3 cellular contexts compared by ENCODE assay signal in genomic region chr5:119465640-119466039, GRCh38.
TF ChIP-seq lines count a peak whose summit lies in the region.

No MANE protein-coding gene starts in this region.

TF ChIP-seq in liver, 16 proteins besides CTCF, POLR2A, EP300 and RAD21:
- TF ChIP-seq FOXA2 (IDR thresholded peaks at IDR 0.05) (peak; percentile 13), TAF1 (conservative IDR thresholded peaks at IDR 0.05) (no peak), RXRA (IDR thresholded peaks at IDR 0.05) (no peak), SP1 (IDR thresholded peaks at IDR 0.05) (no peak), ATF3 (IDR thresholded peaks at IDR 0.05) (no peak), HNF4A (conservative IDR thresholded peaks at IDR 0.05) (peak in 1 of 2 donors; percentile 21), YY1 (IDR thresholded peaks at IDR 0.05) (no peak), EGR1 (IDR thresholded peaks at IDR 0.05; ENCODE audit: low read depth in 2 of 2) (no peak), FOXA1 (IDR thresholded peaks at IDR 0.05) (no peak), GABPA (IDR thresholded peaks at IDR 0.05 in 1 of 2, conservative IDR thresholded peaks at IDR 0.05 in 1 of 2) (no peak), REST (IDR thresholded peaks at IDR 0.05) (peak; percentile 52), JUND (IDR thresholded peaks at IDR 0.05) (no peak), NR2F2 (IDR thresholded peaks at IDR 0.05) (no peak), ZBTB33 (IDR thresholded peaks at IDR 0.05) (no peak), MAX (IDR thresholded peaks at IDR 0.05) (no peak), HNF4G (IDR thresholded peaks at IDR 0.05) (no peak)

TF ChIP-seq in HepG2, 621 proteins besides CTCF, POLR2A, EP300 and RAD21:
- TF ChIP-seq ZNF878 (CRISPR knock-in tag; IDR thresholded peaks at IDR 0.05) = no peak
- TF ChIP-seq ZNF639 (CRISPR knock-in tag; conservative IDR thresholded peaks at IDR 0.05) = no peak
- TF ChIP-seq ATF4 (CRISPR knock-in tag; IDR thresholded peaks at IDR 0.05) = no peak
- no peak for TF ChIP-seq ZNF672 (CRISPR knock-in tag; IDR thresholded peaks at IDR 0.05)
- TF ChIP-seq CHD4 (IDR thresholded peaks at IDR 0.05; ENCODE audit: borderline replicate concordance, low read length) = no peak
- TF ChIP-seq CHCHD3 (CRISPR knock-in tag; IDR thresholded peaks at IDR 0.05) = no peak
- no peak for TF ChIP-seq HMG20A (CRISPR knock-in tag; IDR thresholded peaks at IDR 0.05; ENCODE audit: borderline replicate concordance)
- no peak for TF ChIP-seq SMYD3 (CRISPR knock-in tag; IDR thresholded peaks at IDR 0.05)
- TF ChIP-seq WIZ (CRISPR knock-in tag; IDR thresholded peaks at IDR 0.05) = no peak
- TF ChIP-seq JUN (CRISPR knock-in tag; IDR thresholded peaks at IDR 0.05) = no peak
- TF ChIP-seq ZNF776 (CRISPR knock-in tag; IDR thresholded peaks at IDR 0.05) = no peak
- no peak for TF ChIP-seq ZNF230 (CRISPR knock-in tag; IDR thresholded peaks at IDR 0.05)
- TF ChIP-seq TBP (CRISPR knock-in tag; IDR thresholded peaks at IDR 0.05) = no peak
- no peak for TF ChIP-seq FIP1L1 (IDR thresholded peaks at IDR 0.05; ENCODE audit: borderline replicate concordance, insufficient read depth, low read depth, low read length)
- no peak for TF ChIP-seq ZNF749 (CRISPR knock-in tag; IDR thresholded peaks at IDR 0.05; ENCODE audit: borderline replicate concordance)
- TF ChIP-seq REPIN1 (CRISPR knock-in tag; IDR thresholded peaks at IDR 0.05; ENCODE audit: borderline replicate concordance, low read depth) = no peak
- no peak for TF ChIP-seq RFX5 (IDR thresholded peaks at IDR 0.05; ENCODE audit: low read depth, low read length)
- TF ChIP-seq ZNF770 (CRISPR knock-in tag; IDR thresholded peaks at IDR 0.05) = no peak
- TF ChIP-seq KLF15 (CRISPR knock-in tag; IDR thresholded peaks at IDR 0.05; ENCODE audit: borderline replicate concordance) = no peak

TF ChIP-seq in GM23338, 12 proteins besides CTCF, POLR2A, EP300 and RAD21:
- TF ChIP-seq NANOG (IDR thresholded peaks at IDR 0.05; ENCODE audit: borderline replicate concordance) (no peak), ZNF331 (CRISPR knock-in tag; IDR thresholded peaks at IDR 0.05; ENCODE audit: low read depth) (no peak), JUNB (IDR thresholded peaks at IDR 0.05; ENCODE audit: unreplicated experiment) (no peak), ETS1 (IDR thresholded peaks at IDR 0.05) (no peak), CREB1 (CRISPR knock-in tag; IDR thresholded peaks at IDR 0.05; ENCODE audit: low read depth) (no peak), POLR2AphosphoS5 (IDR thresholded peaks at IDR 0.05; ENCODE audit: low read depth) (no peak), STAT1 (IDR thresholded peaks at IDR 0.05; ENCODE audit: unreplicated experiment) (no peak), REST (IDR thresholded peaks at IDR 0.05; ENCODE audit: unreplicated experiment) (no peak)
